Comparison of ENCODE assay signal across 14 cellular contexts in the genomic region with DNA sequence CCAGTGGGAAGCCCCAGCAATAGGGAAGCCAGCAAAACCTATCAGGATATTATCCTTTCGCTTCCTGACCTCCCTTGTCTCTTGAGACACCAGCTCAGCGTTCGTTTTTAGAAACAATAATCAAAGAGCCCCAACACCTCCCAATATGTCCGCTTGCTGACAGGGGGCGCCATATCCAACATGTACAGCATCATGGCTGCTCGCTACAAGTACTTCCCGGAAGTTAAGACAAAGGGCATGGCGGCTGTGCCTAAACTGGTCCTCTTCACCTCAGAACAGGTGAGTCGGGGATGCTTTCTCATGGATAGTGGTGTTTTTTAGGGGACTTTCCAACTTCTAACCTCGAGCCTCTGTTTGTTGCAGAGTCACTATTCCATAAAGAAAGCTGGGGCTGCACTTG. TPM values are rescaled to one million over a fixed set of nuclear protein-coding genes. Genes with fewer than 3 reads are reported as not detected.
DNase-seq lines count a peak whose midpoint lies in the region; TF ChIP-seq lines count a peak whose summit lies in the region.
"Had no signal": no experiment of that assay in that cellular context is flagged by ENCODE, and none has a peak within 500 bp of the region (broad histone marks: within the 10 kb centered on the region; RNA-seq: fewer than 3 reads in every experiment).

No MANE protein-coding gene starts in this region.

- TF ChIP-seq CTCF in Loucy (conservative IDR thresholded peaks at IDR 0.05; ENCODE audit: low read length) (peak; percentile 67), brain microvascular endothelial cell (IDR thresholded peaks at IDR 0.05; ENCODE audit: low read depth, low read length, missing control alignments) (peak; percentile 29), testis (IDR thresholded peaks at IDR 0.05) (no peak)

- whole genome bisulfite sequencing in testis, 2 donors: 66 to 77% methylated on average over 10 of the region's 10 CpGs

- H3F3A ChIP-seq in Loucy (ENCODE audit: low read depth): no peaks in the 10 kb centered on the region

- H3K27ac ChIP-seq in brain microvascular endothelial cell (no peak overlapping the region), testis (no peak overlapping the region)
- H3K27ac ChIP-seq: colonic mucosa had no signal

- no peak overlapping the region for H3K9ac ChIP-seq in Loucy (ENCODE audit: low read depth, low read length, poor library complexity, severe bottlenecking)

- no peak overlapping the region for H3K4me3 ChIP-seq in Loucy (ENCODE audit: low read length, poor library complexity, severe bottlenecking)
- no peak overlapping the region for H3K4me3 ChIP-seq in brain microvascular endothelial cell (ENCODE audit: low read depth, low read length)
- H3K4me3 ChIP-seq in testis: peak overlapping the region; percentile 2 to 4
- H3K4me3 ChIP-seq: colonic mucosa had no signal

- TF ChIP-seq POLR2A in testis (IDR thresholded peaks at IDR 0.05): no peak

- intact Hi-C loops in testis (cut with DNase I; ENCODE audit: low total_unique reads): no loop called here

- no peaks in the 10 kb centered on the region for H3K9me2 ChIP-seq in Loucy (replicated peaks; ENCODE audit: low read depth, low read length)

- no peak overlapping the region for H2AFZ ChIP-seq in Loucy (ENCODE audit: low read length)

- no peaks in the 10 kb centered on the region for H3K9me3 ChIP-seq in Loucy (ENCODE audit: insufficient read depth, low read depth, low read length)
- H3K9me3 ChIP-seq in testis: no peaks in the 10 kb centered on the region
- H3K9me3 ChIP-seq: colonic mucosa had no signal

- peaks cover 23% of the 10 kb centered on the region for H3K4me1 ChIP-seq in Loucy (ENCODE audit: insufficient read depth, low read length, poor library complexity, severe bottlenecking)
- no peaks in the 10 kb centered on the region for H3K4me1 ChIP-seq in testis
- H3K4me1 ChIP-seq: colonic mucosa had no signal

- H3K79me2 ChIP-seq in Loucy (ENCODE audit: insufficient read depth, low read length): no peaks in the 10 kb centered on the region

- H3K27me3 ChIP-seq in Loucy (ENCODE audit: insufficient read depth, low read length, poor library complexity, severe bottlenecking) (peaks cover 32% of the 10 kb centered on the region), brain microvascular endothelial cell (replicated peaks) (no peaks in the 10 kb centered on the region), testis (no peaks in the 10 kb centered on the region)
- H3K27me3 ChIP-seq: colonic mucosa had no signal

- H4K20me1 ChIP-seq in Loucy (ENCODE audit: insufficient read depth, low read length, poor library complexity, severe bottlenecking): no peaks in the 10 kb centered on the region

- DNase-seq in stimulated activated CD4-positive, alpha-beta T cell treated with anti-CD3 and anti-CD28 coated beads, Interleukin-4, amount 100 ng/mL, for 1 hour: peak; percentile 23
- DNase-seq in stimulated activated CD4-positive, alpha-beta T cell treated with anti-CD3 and anti-CD28 coated beads, Interleukin-4, amount 100 ng/mL, for 4 hours: no peak
- DNase-seq in brain microvascular endothelial cell (no peak), testis (peak; percentile 71), D341Med (ENCODE audit: low spot score) (no peak), NCI-H1694 treated with DMSO at 0.1 percent for 48 hours (lab: John Stamatoyannopoulos, UW) (no peak), HK-2 (ENCODE audit: unreplicated experiment) (no peak)
- DNase-seq: activated naive CD8-positive, alpha-beta T cell treated with anti-CD3 and anti-CD28 coated beads, Interleukin-2, amount 10 ng/mL, durations not matched to agents 7 days and 5 days; CD4-positive, alpha-beta memory T cell; colonic mucosa; islet precursor cell; right cardiac atrium; T-helper 1 cell had no signal

- H3K4me2 ChIP-seq in Loucy (ENCODE audit: low read depth, low read length, poor library complexity, severe bottlenecking): no peak overlapping the region

- H3K36me3 ChIP-seq in Loucy (ENCODE audit: insufficient read depth, low read length) (no peaks in the 10 kb centered on the region), brain microvascular endothelial cell (replicated peaks) (no peaks in the 10 kb centered on the region), testis (ENCODE audit: low read depth, missing control alignments) (no peaks in the 10 kb centered on the region)
- H3K36me3 ChIP-seq: colonic mucosa had no signal

- in situ Hi-C loops in brain microvascular endothelial cell (cut with HindIII; ENCODE audit: low pct_ligation_motif_present, low sequenced_read_pairs): no loop called here

RNA-seq across cellular contexts. Expression of a gene that starts 28.7 kb away (rescaled TPM):
- 10 to 100 TPM; 12.5 to 46.0 TPM for total RNA-seq in testis
- 8.5 TPM for polyA plus RNA-seq in testis (ENCODE audit: insufficient read depth, low read depth, low replicate concordance)
- total RNA-seq: CD4-positive, alpha-beta memory T cell; right cardiac atrium had no signal
- polyA plus RNA-seq: CD4-positive, alpha-beta memory T cell had no signal

Comparison
In these comparisons a context has a peak if more than half of its experiments do, and no peak if none do; other contexts are left out.
1. DNase-seq: peak in stimulated activated CD4-positive, alpha-beta T cell treated with anti-CD3 and anti-CD28 coated beads, Interleukin-4, amount 100 ng/mL, for 1 hour (single experiment) and testis (single experiment); none in stimulated activated CD4-positive, alpha-beta T cell treated with anti-CD3 and anti-CD28 coated beads, Interleukin-4, amount 100 ng/mL, for 4 hours (0 of 2), brain microvascular endothelial cell (single experiment), D341Med (single experiment), NCI-H1694 treated with DMSO at 0.1 percent for 48 hours (single experiment) and HK-2 (single experiment).
2. H3K4me3 ChIP-seq: peak in testis (2 of 2); none in Loucy (single experiment) and brain microvascular endothelial cell (single experiment).
3. CTCF ChIP-seq: peak in Loucy (single experiment) and brain microvascular endothelial cell (single experiment); none in testis (0 of 3).